Comparison of ENCODE assay signal across 1 cellular context in genomic region chr22:17952273-17952801, GRCh38.
TF ChIP-seq lines count a peak whose summit lies in the region.

No MANE protein-coding gene starts in this region.

TF ChIP-seq in HCT116, 20 proteins besides CTCF, POLR2A, EP300 and RAD21 (continued from another document):
- TF ChIP-seq SRF (IDR thresholded peaks at IDR 0.05; ENCODE audit: low read depth) (no peak), ATF3 (IDR thresholded peaks at IDR 0.05) (no peak), TCF7L2 (IDR thresholded peaks at IDR 0.05; ENCODE audit: borderline replicate concordance, extremely low read depth, insufficient read depth, insufficient read length) (no peak), JUND (IDR thresholded peaks at IDR 0.05) (no peak)
- TF ChIP-seq, protein P1, sequence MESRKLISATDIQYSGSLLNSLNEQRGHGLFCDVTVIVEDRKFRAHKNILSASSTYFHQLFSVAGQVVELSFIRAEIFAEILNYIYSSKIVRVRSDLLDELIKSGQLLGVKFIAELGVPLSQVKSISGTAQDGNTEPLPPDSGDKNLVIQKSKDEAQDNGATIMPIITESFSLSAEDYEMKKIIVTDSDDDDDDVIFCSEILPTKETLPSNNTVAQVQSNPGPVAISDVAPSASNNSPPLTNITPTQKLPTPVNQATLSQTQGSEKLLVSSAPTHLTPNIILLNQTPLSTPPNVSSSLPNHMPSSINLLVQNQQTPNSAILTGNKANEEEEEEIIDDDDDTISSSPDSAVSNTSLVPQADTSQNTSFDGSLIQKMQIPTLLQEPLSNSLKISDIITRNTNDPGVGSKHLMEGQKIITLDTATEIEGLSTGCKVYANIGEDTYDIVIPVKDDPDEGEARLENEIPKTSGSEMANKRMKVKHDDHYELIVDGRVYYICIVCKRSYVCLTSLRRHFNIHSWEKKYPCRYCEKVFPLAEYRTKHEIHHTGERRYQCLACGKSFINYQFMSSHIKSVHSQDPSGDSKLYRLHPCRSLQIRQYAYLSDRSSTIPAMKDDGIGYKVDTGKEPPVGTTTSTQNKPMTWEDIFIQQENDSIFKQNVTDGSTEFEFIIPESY (IDR thresholded peaks at IDR 0.05; ENCODE audit: extremely low read depth, insufficient replicate concordance, low read length), result no peak
